8 cellular contexts compared by ENCODE assay signal in the genomic region with DNA sequence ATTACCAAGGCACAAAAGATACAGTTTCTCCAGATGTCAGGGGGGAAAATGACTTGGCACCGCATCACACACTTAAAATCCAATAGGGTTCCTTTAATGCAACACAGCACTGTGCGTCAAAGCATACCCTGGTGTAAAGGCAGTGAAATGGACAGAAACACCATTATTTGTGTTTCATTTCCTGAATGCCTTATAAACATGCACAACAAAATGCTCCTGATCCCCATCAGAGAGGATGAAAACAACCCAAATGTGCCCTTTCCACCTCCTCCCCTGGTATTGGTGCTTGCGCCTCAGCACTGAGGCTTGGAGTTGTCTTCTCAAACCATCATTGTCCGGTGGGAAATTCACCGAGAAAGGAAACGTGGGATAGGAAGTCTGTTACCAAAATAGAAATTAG. TPM values are rescaled to one million over a fixed set of nuclear protein-coding genes. Genes with fewer than 3 reads are reported as not detected.
DNase-seq lines count a peak whose midpoint lies in the region; ATAC-seq and TF ChIP-seq lines count a peak whose summit lies in the region.

No MANE protein-coding gene starts in this region.

- dilution Hi-C loops in IMR-90 (cut with HindIII; ENCODE audit: low sequenced_read_pairs, unreplicated experiment) = no loop called here

- CTCF ChIA-PET in IMR-90 (lab: Yijun Ruan, JAX) = no interaction called here

- no peak for ATAC-seq in IMR-90 (ENCODE audit: low read depth)
- ATAC-seq in activated naive CD4-positive, alpha-beta T cell treated with anti-CD3 and anti-CD28 coated beads, Interleukin-2, amount 50 U/mL, for 72 hours = peak in 1 of 2 donors; percentile 7
- ATAC-seq in left ventricle myocardium superior = peak; percentile 4
- no peak for ATAC-seq in GM18520 (IDR thresholded peaks at IDR 0.05; ENCODE audit: unreplicated experiment)
- no peak for ATAC-seq in GM18868 (IDR thresholded peaks at IDR 0.05; ENCODE audit: unreplicated experiment)

- intact Hi-C loops in IMR-90 (cut with micrococcal nuclease) (loop anchor here (5.0 kb wide), 1 partner anchor 129 kb away; no protein-coding TSS in a partner anchor), left ventricle myocardium superior (cut with micrococcal nuclease) (no loop called here)

- POLR2A ChIA-PET in IMR-90 (lab: Charles Lee; ENCODE audit: unreplicated experiment) = no interaction called here

- H3K36me3 ChIP-seq in IMR-90 (ENCODE audit: control insufficient read depth, insufficient read depth, low read length) = no peaks in the 10 kb centered on the region

- peak overlapping the region; percentile 99 for H3K56ac ChIP-seq in IMR-90 (ENCODE audit: extremely low read depth, insufficient read depth, low read length)

- peak overlapping the region; percentile 96 for H2AFZ ChIP-seq in IMR-90 (replicated peaks; ENCODE audit: low read length, poor library complexity)

- no peak for TF ChIP-seq RAD21 in IMR-90 (IDR thresholded peaks at IDR 0.05; ENCODE audit: low read length)

- H3K27me3 ChIP-seq in IMR-90 (ENCODE audit: control insufficient read depth, insufficient read depth, low read length) = no peaks in the 10 kb centered on the region

- H3K14ac ChIP-seq in IMR-90 (replicated peaks; ENCODE audit: low read depth, low read length) = peak overlapping the region; percentile 94

- peak overlapping the region; percentile 96 for H3K4me2 ChIP-seq in IMR-90 (ENCODE audit: low read depth, low read length)

- peak overlapping the region; percentile 89 to 91 for H4K8ac ChIP-seq in IMR-90 (ENCODE audit: low read depth in 2 of 2, low read length in 2 of 2)

- H3K4ac ChIP-seq in IMR-90 (ENCODE audit: low read depth, low read length) = peak overlapping the region; percentile 93

- H3K4me3 ChIP-seq in IMR-90 (ENCODE audit: insufficient read depth, low read depth, low read length) = peak overlapping the region; percentile 75
- peak overlapping the region; percentile 82 for H3K4me3 ChIP-seq in retinal pigment epithelial cell (ENCODE audit: low read length)

- peak overlapping the region; percentile 75 for H4K5ac ChIP-seq in IMR-90 (ENCODE audit: low read depth, low read length)

- peak overlapping the region; percentile 59 for H2BK15ac ChIP-seq in IMR-90 (ENCODE audit: low read depth, low read length)

- peak overlapping the region; percentile 96 for H2BK5ac ChIP-seq in IMR-90 (ENCODE audit: low read depth, low read length, poor library complexity, severe bottlenecking)

- peaks cover 3% of the 10 kb centered on the region for H3K4me1 ChIP-seq in IMR-90 (ENCODE audit: control insufficient read depth, insufficient read depth, low read length)

- in situ Hi-C loops in IMR-90 (cut with MboI; ENCODE audit: low sequenced_read_pairs) = no loop called here

- TF ChIP-seq POLR2A in IMR-90 (IDR thresholded peaks at IDR 0.05; ENCODE audit: low read depth, low read length) = peak; percentile 84

- H3K9ac ChIP-seq in IMR-90 (ENCODE audit: low read depth, low read length) = peak overlapping the region; percentile 94

- H3K9me3 Mint-ChIP-seq in activated naive CD4-positive, alpha-beta T cell treated with anti-CD3 and anti-CD28 coated beads, Interleukin-2, amount 50 U/mL, for 72 hours = peaks cover 0 to 3% of the 10 kb centered on the region in 2 donors

- peaks cover 4% of the 10 kb centered on the region for H3K9me1 ChIP-seq in IMR-90 (ENCODE audit: insufficient read depth, low read length)

- WGBS in IMR-90 (ENCODE audit: extremely low coverage in 2 of 2, insufficient read length in 1 of 2), 2 experiments = 0% methylated on average over 1 of the region's 6 CpGs; no CpG with 5 or more reads in 1 of the 2 experiments

- H4K91ac ChIP-seq in IMR-90 (ENCODE audit: insufficient read depth, low read depth, low read length) = peak overlapping the region; percentile 98

- TF ChIP-seq CTCF in IMR-90 (conservative IDR thresholded peaks at IDR 0.05; ENCODE audit: low read depth, low read length) = no peak
- no peak for TF ChIP-seq CTCF in retinal pigment epithelial cell (conservative IDR thresholded peaks at IDR 0.05; ENCODE audit: low read depth, low read length)

- peak overlapping the region; percentile 67; the same call in 1 of the 2 replicates for H2BK120ac ChIP-seq in IMR-90 (ENCODE audit: low read depth, low read length)

- H2AK9ac ChIP-seq in IMR-90 (replicated peaks; ENCODE audit: low read depth, low read length, poor library complexity) = peak overlapping the region; percentile 99

- H3K9me3 ChIP-seq in IMR-90 (ENCODE audit: control insufficient read depth, insufficient read depth, low read length) = no peaks in the 10 kb centered on the region

- no peak overlapping the region for H2BK20ac ChIP-seq in IMR-90 (ENCODE audit: low read depth, low read length)

- H2AK5ac ChIP-seq in IMR-90 (ENCODE audit: low read depth, low read length) = peak overlapping the region; percentile 96

- TSS peak; percentile 63 for BruUV-seq in IMR-90 (replicated peaks; lab: Mats Ljungman, UMichigan)

- H3K27ac ChIP-seq in IMR-90 (ENCODE audit: insufficient read depth, low read length) = peak overlapping the region; percentile 92

- peak; percentile 78 for DNase-seq in DMS 273 (lab: John Stamatoyannopoulos, UW; ENCODE audit: unreplicated experiment)
- DNase-seq in IMR-90 = peak; percentile 73
- peak in 1 of 2 donors; percentile 11 for DNase-seq in activated naive CD4-positive, alpha-beta T cell treated with anti-CD3 and anti-CD28 coated beads, Interleukin-2, amount 50 U/mL, for 72 hours (ENCODE audit: low spot score in 2 of 2)
- no peak for DNase-seq in left ventricle myocardium superior
- DNase-seq in retinal pigment epithelial cell (ENCODE audit: low read depth) = no peak
- DNase-seq in SHP77 (lab: John Stamatoyannopoulos, UW) = no peak

- peak overlapping the region; percentile 73 for H3K18ac ChIP-seq in IMR-90 (ENCODE audit: low read depth, low read length)

- H3K79me1 ChIP-seq in IMR-90 (ENCODE audit: low read depth in 1 of 2, low read length in 2 of 2) = peaks cover 0 to 19% of the 10 kb centered on the region in 2 experiments; a peak in 2 of 4 replicates

- H3K36me3 Mint-ChIP-seq in activated naive CD4-positive, alpha-beta T cell treated with anti-CD3 and anti-CD28 coated beads, Interleukin-2, amount 50 U/mL, for 72 hours = peaks cover 11 to 12% of the 10 kb centered on the region in 2 donors

- peak overlapping the region; percentile 98 for H3K23ac ChIP-seq in IMR-90 (ENCODE audit: low read depth, low read length)

- peak overlapping the region; percentile 98 to 100 for H3K27ac Mint-ChIP-seq in activated naive CD4-positive, alpha-beta T cell treated with anti-CD3 and anti-CD28 coated beads, Interleukin-2, amount 50 U/mL, for 72 hours

- peaks cover 47% of the 10 kb centered on the region for H4K20me1 ChIP-seq in IMR-90 (ENCODE audit: insufficient read depth, low read length)

TF ChIP-seq in IMR-90, 13 proteins besides CTCF, POLR2A, EP300 and RAD21:
- TF ChIP-seq SMC3 (IDR thresholded peaks at IDR 0.05; ENCODE audit: low read depth, low read length) (no peak), CEBPB (IDR thresholded peaks at IDR 0.05; ENCODE audit: low read depth, low read length) (0 out of 2 replicates have a peak, but pooled peaks have one; percentile 38), RFX5 (IDR thresholded peaks at IDR 0.05; ENCODE audit: low read depth, low read length) (no peak)

RNA-seq across cellular contexts. Expression of a gene that starts 0.8 kb away (rescaled TPM):
- total RNA-seq in IMR-90 (2012; rRNA removed) = 170 and 190 TPM in 2 replicates
- 47.7 and 57.9 TPM in 2 replicates for polyA plus RNA-seq in IMR-90 (2012; rRNA removed)
- 12.3 and 13.8 TPM in 2 replicates for polyA plus RNA-seq in IMR-90 (2012; cell fraction: cytosol; rRNA removed)
- polyA plus RNA-seq in IMR-90 (2012; cell fraction: nucleus; rRNA removed; ENCODE audit: low replicate concordance) = 15.1 and 99.8 TPM in 2 replicates
- 100 to 1,000 TPM; 134 to 146 TPM for total RNA-seq in activated naive CD4-positive, alpha-beta T cell treated with anti-CD3 and anti-CD28 coated beads, Interleukin-2, amount 50 U/mL, for 72 hours
- 81.8 TPM for total RNA-seq in left ventricle myocardium superior

RNA-seq across cellular contexts. Expression of a gene that starts 20.9 kb away (rescaled TPM):
- 0.28 TPM in 1 of 2 replicates, not detected in the other for total RNA-seq in IMR-90 (2012; rRNA removed)
- polyA plus RNA-seq in IMR-90 (2012; rRNA removed) = 0.20 TPM in 1 of 2 replicates, not detected in the other
- 0.14 TPM in 1 of 2 replicates, not detected in the other for polyA plus RNA-seq in IMR-90 (2012; cell fraction: cytosol; rRNA removed)
- 0.41 and 0.42 TPM in 2 replicates for polyA plus RNA-seq in IMR-90 (2012; cell fraction: nucleus; rRNA removed; ENCODE audit: low replicate concordance)
- total RNA-seq in activated naive CD4-positive, alpha-beta T cell treated with anti-CD3 and anti-CD28 coated beads, Interleukin-2, amount 50 U/mL, for 72 hours = not detected
- total RNA-seq in left ventricle myocardium superior = 133 TPM

Comparison
In these comparisons a context has a peak if more than half of its experiments do, and no peak if none do; other contexts are left out.
1. DNase-seq: peak in DMS 273 (single experiment) and IMR-90 (single experiment); none in left ventricle myocardium superior (single experiment), retinal pigment epithelial cell (single experiment) and SHP77 (0 of 2).
2. RNA of a gene that starts 20.9 kb away (total RNA-seq): 133 TPM in left ventricle myocardium superior (single experiment); 0.28 TPM in IMR-90 and not detected in activated naive CD4-positive, alpha-beta T cell treated with anti-CD3 and anti-CD28 coated beads, Interleukin-2, amount 50 U/mL, for 72 hours; every median in the first group is over 100 times any median in the second.